19 cellular contexts compared by ENCODE assay signal in the genomic region with DNA sequence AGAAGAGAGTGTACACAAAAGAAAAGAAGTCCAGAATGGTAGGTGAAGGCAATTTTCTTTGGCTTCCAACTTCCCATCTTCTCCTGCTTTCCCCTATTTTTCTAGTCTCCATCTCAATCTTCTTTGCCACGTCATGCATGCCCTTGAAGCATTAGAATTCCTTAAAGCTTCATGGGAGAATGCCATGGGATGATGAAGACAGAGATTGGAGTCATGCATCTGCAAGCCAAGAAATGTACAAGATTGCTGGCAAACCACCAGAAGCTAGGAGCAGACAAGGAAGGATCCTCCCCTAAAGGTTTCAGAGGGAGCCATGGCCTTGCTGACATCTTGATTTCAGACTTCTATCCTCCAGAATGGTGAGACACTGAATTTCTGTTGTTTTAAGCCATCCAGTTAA.
DNase-seq lines count a peak whose midpoint lies in the region; TF ChIP-seq lines count a peak whose summit lies in the region.
"Had no signal": no experiment of that assay in that cellular context is flagged by ENCODE, and none has a peak within 500 bp of the region (broad histone marks: within the 10 kb centered on the region; RNA-seq: fewer than 3 reads in every experiment).

No MANE protein-coding gene starts in this region.

- H3K27me3 ChIP-seq in MG63 (no peaks in the 10 kb centered on the region), Peyer's patch (no peaks in the 10 kb centered on the region)

- H3K4me3 ChIP-seq in MG63 (no peak overlapping the region), fibroblast of mammary gland (ENCODE audit: control insufficient read depth, low read depth, low read length) (no peak overlapping the region), Peyer's patch (no peak overlapping the region)
- H3K4me3 ChIP-seq: HAP-1, SK-N-MC had no signal

- DNase-seq in GM04503 (ENCODE audit: low read depth) (peak; percentile 69), MG63 (peak; percentile 68), fibroblast of mammary gland (ENCODE audit: low read depth) (peak; percentile 95), OCI-M2 (lab: John Stamatoyannopoulos, UW; ENCODE audit: unreplicated experiment) (no peak), Peyer's patch (no peak), NCI-H2107 (lab: John Stamatoyannopoulos, UW) (no peak)
- DNase-seq in activated naive CD4-positive, alpha-beta T cell treated with Interleukin-2 at 50 U/mL for 16 hours: no peak
- DNase-seq: C1 segment of cervical spinal cord, DMS79 treated with DMSO at 0.1 percent for 48 hours, GF-D8, KG1, NCI-H1092 treated with DMSO at 0.1 percent for 48 hours, NCI-H1694, NCI-H2227 treated with DMSO at 0.1 percent for 48 hours, NCI-H524, Right ventricle myocardium superior had no signal

- H3K4me1 ChIP-seq in Peyer's patch: no peaks in the 10 kb centered on the region
- H3K4me1 ChIP-seq: HAP-1 had no signal

- H3K9me3 ChIP-seq in MG63 (peaks cover 4% of the 10 kb centered on the region; the same call in 1 of the 2 replicates), Peyer's patch (no peaks in the 10 kb centered on the region)
- H3K9me3 ChIP-seq: HAP-1 had no signal

- no peak for TF ChIP-seq POLR2A in Peyer's patch (IDR thresholded peaks at IDR 0.05)

- TF ChIP-seq CTCF in fibroblast of mammary gland (conservative IDR thresholded peaks at IDR 0.05; ENCODE audit: control insufficient read depth, insufficient read depth, low read depth, low read length) (no peak), Peyer's patch (IDR thresholded peaks at IDR 0.05) (no peak)

- H3K36me3 ChIP-seq in MG63 (no peaks in the 10 kb centered on the region), Peyer's patch (no peaks in the 10 kb centered on the region)
- H3K36me3 ChIP-seq: HAP-1 had no signal

- no peak overlapping the region for H3K27ac ChIP-seq in Peyer's patch
- H3K27ac ChIP-seq: HL-60, SK-N-MC had no signal

Comparison
In these comparisons a context has a peak if more than half of its experiments do, and no peak if none do; other contexts are left out.
1. DNase-seq: peak in GM04503 (single experiment), MG63 (single experiment) and fibroblast of mammary gland (single experiment); none in activated naive CD4-positive, alpha-beta T cell treated with Interleukin-2 at 50 U/mL for 16 hours (single experiment), OCI-M2 (single experiment), Peyer's patch (0 of 3) and NCI-H2107 (single experiment).